In the genomic region with DNA sequence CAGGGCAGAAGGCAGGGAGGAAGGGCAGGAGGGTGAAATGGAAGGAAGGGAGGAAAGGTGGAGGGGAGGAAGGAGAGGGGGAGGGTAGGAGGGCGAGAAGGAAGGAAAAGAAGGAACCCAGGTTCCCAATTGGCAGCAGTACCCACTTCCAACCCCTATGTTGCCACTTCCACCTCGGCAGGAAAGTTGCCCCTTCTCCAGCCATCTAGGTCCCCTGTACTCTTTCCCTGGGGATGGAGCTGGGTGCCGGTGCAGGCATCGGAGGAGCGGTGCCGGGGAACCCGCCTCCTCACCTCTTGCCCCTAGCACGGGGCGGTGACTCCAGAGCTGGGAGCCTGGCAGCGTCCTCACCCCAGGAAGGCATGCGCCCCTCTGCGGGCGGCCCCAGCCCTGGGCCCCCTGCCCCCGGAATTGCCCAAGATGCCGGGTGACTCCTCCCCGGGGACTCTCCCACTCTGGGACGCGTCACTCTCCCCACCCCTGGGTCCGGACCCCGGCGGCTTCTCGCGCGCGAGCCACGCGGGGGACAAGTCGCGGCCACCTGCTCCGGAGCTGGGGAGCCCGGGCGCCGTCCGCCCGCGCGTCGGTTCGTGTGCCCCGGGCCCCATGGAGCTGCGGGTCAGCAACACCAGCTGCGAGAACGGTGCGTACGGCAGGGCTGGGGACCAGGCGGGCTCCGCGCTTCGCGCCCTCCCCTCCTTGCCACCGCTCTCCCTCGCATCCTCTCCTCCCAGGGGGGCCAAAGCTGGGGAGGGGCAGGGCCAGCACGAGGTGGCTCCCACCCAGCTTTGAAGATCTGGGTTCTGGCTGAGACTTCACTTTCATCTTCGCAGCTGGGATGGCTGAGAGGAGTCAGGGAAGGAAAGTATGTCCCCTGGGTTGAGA, we compare ENCODE assay signal across 8 cellular contexts. TPM values are rescaled to one million over a fixed set of nuclear protein-coding genes. Genes with fewer than 3 reads are reported as not detected.
DNase-seq lines count a peak whose midpoint lies in the region; ATAC-seq lines count a peak whose summit lies in the region.

Gene NIPAL4, plus strand, starts transcription at position 499 of the 885 bp plus-strand sequence. Its CDS starts 108 bp downstream, at position 607.

- H3K36me3 Mint-ChIP-seq in naive B cell: peaks cover 10 to 12% of the 10 kb centered on the region in 2 donors

- H3K4me1 Mint-ChIP-seq in naive B cell: peaks cover 43 to 78% (median 77%) of the 10 kb centered on the region in 3 donors

- no peaks in the 10 kb centered on the region for H3K36me3 ChIP-seq in H7 (replicated peaks; ENCODE audit: control insufficient read depth, insufficient read depth, low read length)
- no peaks in the 10 kb centered on the region for H3K36me3 ChIP-seq in esophagus (ENCODE audit: control insufficient read depth in 2 of 2, insufficient read depth in 2 of 2, low read length in 1 of 2)

- DNase-seq in H7 (peak; percentile 75), naive B cell (peak; percentile 46), substantia nigra (lab: John Stamatoyannopoulos, UW) (peak in 32 of 49 donors; percentile 11 to 65 (median 43)), SHP77 (lab: John Stamatoyannopoulos, UW) (no peak), superior temporal gyrus (ENCODE audit: extremely low spot score) (no peak)
- peak; percentile 45 to 50 for DNase-seq in activated CD4-positive, alpha-beta T cell treated with anti-CD3 and anti-CD28 coated beads, Interleukin-2, amount 50 U/mL, for 48 hours

- H3K27ac ChIP-seq in esophagus (ENCODE audit: low read depth in 2 of 2, low read length in 1 of 2) (peak within 1 kb of the TSS; percentile 22 to 76), substantia nigra (ENCODE audit: low read depth, low read length, poor library complexity, severe bottlenecking) (peak within 1 kb of the TSS; percentile 98)

- H3K27me3 ChIP-seq in H7 (ENCODE audit: control insufficient read depth, insufficient read depth, low read length) (peaks cover 31% of the 10 kb centered on the region), esophagus (ENCODE audit: control insufficient read depth in 1 of 2, insufficient read depth in 2 of 2, low read length in 2 of 2) (no peaks in the 10 kb centered on the region)

- H3K4me1 ChIP-seq in esophagus (ENCODE audit: control insufficient read depth in 2 of 2, insufficient read depth in 2 of 2, low read length in 1 of 2): peaks cover 2 to 16% of the 10 kb centered on the region in 2 donors

- peak within 1 kb of the TSS; percentile 72 for H3K4me3 ChIP-seq in H7 (ENCODE audit: insufficient read depth, low read depth, low read length)
- H3K4me3 ChIP-seq in esophagus (ENCODE audit: low read depth in 1 of 2, low read length in 2 of 2): peak within 1 kb of the TSS; percentile 60 to 64

- no peaks in the 10 kb centered on the region for H3K9me3 Mint-ChIP-seq in naive B cell

- ATAC-seq in naive B cell (ENCODE audit: low read depth in 2 of 2) (peak; percentile 60 to 68), HG03520 (IDR thresholded peaks at IDR 0.05; ENCODE audit: unreplicated experiment) (no peak)

- no peaks in the 10 kb centered on the region for H3K27me3 Mint-ChIP-seq in naive B cell

- no peaks in the 10 kb centered on the region for H3K9me3 ChIP-seq in esophagus (ENCODE audit: control insufficient read depth in 2 of 2, insufficient read depth in 1 of 2, low read depth in 1 of 2, low read length in 1 of 2)

- 3% methylated on average over 45 to 54 of the region's 54 CpGs for whole genome bisulfite sequencing in esophagus, 2 donors

- H3K4me3 Mint-ChIP-seq in naive B cell: peak within 1 kb of the TSS; percentile 76 to 96 (median 90)

- H3K27ac Mint-ChIP-seq in naive B cell: peak within 1 kb of the TSS; percentile 57 to 95 (median 90)

RNA-seq across cellular contexts. Expression of gene NIPAL4, which starts in this region (rescaled TPM):
- not detected in 2 replicates for total RNA-seq in H7 (2014; rRNA removed; shearing (Covaris generic))
- polyA plus RNA-seq in esophagus: 10 to 100 TPM in 1 of 2 donors, 1 to 10 TPM in 1; 5.4 to 15.1 TPM
- 10 to 100 TPM in 3 of 6 donors, 1 to 10 TPM in 3; 3.5 to 15.7 (median 10.3) TPM for polyA plus RNA-seq in naive B cell (ENCODE audit: low read depth in 6 of 6)

Comparison
In these comparisons a context has a peak if more than half of its experiments do, and no peak if none do; other contexts are left out.
1. Peak in DNase-seq and H3K4me3 ChIP-seq in H7; RNA of the gene not detected or under 1 TPM.
2. DNase-seq: peak in activated CD4-positive, alpha-beta T cell treated with anti-CD3 and anti-CD28 coated beads, Interleukin-2, amount 50 U/mL, for 48 hours (2 of 2), naive B cell (single experiment) and substantia nigra (32 of 49); none in SHP77 (0 of 2) and superior temporal gyrus (single experiment).